ENCODE assay signal across 9 cellular contexts in genomic region chr7:46930336-46930735, GRCh38.
A peak's percentile ranks its signal among the peaks of the same experiment; 100 is the strongest.
DNase-seq lines count a peak whose midpoint lies in the region; ATAC-seq, FAIRE-seq and TF ChIP-seq lines count a peak whose summit lies in the region.
"Had no signal": no experiment of that assay in that cellular context is flagged by ENCODE, and none has a peak within 500 bp of the region (broad histone marks: within the 10 kb centered on the region; RNA-seq: fewer than 3 reads in every experiment).

No MANE protein-coding gene starts in this region.

- H3K36me3 ChIP-seq in small intestine (ENCODE audit: control insufficient read depth in 2 of 2, insufficient read depth in 2 of 2, low read length in 2 of 2): no peaks in the 10 kb centered on the region

- DNase-seq in AG08396 (ENCODE audit: low spot score) (peak; percentile 75), HT-29 (ENCODE audit: low spot score) (peak; percentile 72), astrocyte of the spinal cord (ENCODE audit: low read depth, low spot score) (peak; percentile 93), kidney glomerular epithelial cell (lab: John Stamatoyannopoulos, UW) (peak; percentile 79), small intestine (no peak), SK-N-DZ (ENCODE audit: low spot score) (no peak)
- DNase-seq: Caco-2 had no signal

- in situ Hi-C loops in astrocyte of the spinal cord (cut with HindIII; ENCODE audit: low sequenced_read_pairs): no loop called here

- ATAC-seq in GM21723 (IDR thresholded peaks at IDR 0.05; ENCODE audit: unreplicated experiment): no peak
- no peak for ATAC-seq in GM19455 (IDR thresholded peaks at IDR 0.05; ENCODE audit: unreplicated experiment)

- H3K4me1 ChIP-seq in small intestine (ENCODE audit: control insufficient read depth in 2 of 2, insufficient read depth in 1 of 2, low read depth in 1 of 2, low read length in 1 of 2): no peaks in the 10 kb centered on the region
- H3K4me1 ChIP-seq: Caco-2 had no signal

- no peak for TF ChIP-seq CTCF in astrocyte of the spinal cord (IDR thresholded peaks at IDR 0.05; ENCODE audit: low read depth, low read length)

- no peak overlapping the region for H3K4me3 ChIP-seq in astrocyte of the spinal cord (ENCODE audit: low read depth, low read length)
- no peak overlapping the region for H3K4me3 ChIP-seq in small intestine (ENCODE audit: low read depth in 1 of 2, low read length in 2 of 2)

- FAIRE-seq in small intestine (lab: Jason Lieb, UNC): no peak

- H3K27me3 ChIP-seq in small intestine (ENCODE audit: control insufficient read depth in 2 of 2, insufficient read depth in 2 of 2, low read length in 2 of 2): no peaks in the 10 kb centered on the region

- no peaks in the 10 kb centered on the region for H3K9me3 ChIP-seq in small intestine (ENCODE audit: control insufficient read depth, low read depth)
- H3K9me3 ChIP-seq: Caco-2 had no signal

- no peak overlapping the region for H3K27ac ChIP-seq in small intestine (ENCODE audit: low read depth in 1 of 2, low read length in 1 of 2)

- WGBS in small intestine, 3 donors: 78 to 87% (median 80%) methylated on average over 3 of the region's 3 CpGs

Comparison
In these comparisons a context has a peak if more than half of its experiments do, and no peak if none do; other contexts are left out.
1. DNase-seq: peak in AG08396 (single experiment), HT-29 (single experiment), astrocyte of the spinal cord (single experiment) and kidney glomerular epithelial cell (single experiment); none in small intestine (single experiment) and SK-N-DZ (single experiment).